ENCODE assay signal across 19 cellular contexts in genomic region chr1:172041102-172041501, GRCh38.
"Had no signal": no experiment of that assay in that cellular context is flagged by ENCODE, and none has a peak within 500 bp of the region (broad histone marks: within the 10 kb centered on the region; RNA-seq: fewer than 3 reads in every experiment).

No MANE protein-coding gene starts in this region.

- H3K4me1 ChIP-seq: body of pancreas, parathyroid adenoma, tibial artery, uterus had no signal

- H3K9me3 ChIP-seq: body of pancreas, tibial artery, uterus had no signal

- H3K27me3 ChIP-seq: body of pancreas, tibial artery, uterus had no signal

- H3K27me3 Mint-ChIP-seq: activated CD4-positive, alpha-beta T cell treated with anti-CD3 and anti-CD28 coated beads for 36 hours; activated CD8-positive, alpha-beta T cell treated with anti-CD3 and anti-CD28 coated beads for 36 hours; naive B cell; stimulated activated memory B cell treated with anti-CD40 and anti-IgM and Interleukin-4, amounts not matched to agents 10 μg/mL and 1 μg/mL and 100 μg/mL, for 72 hours had no signal

- H3K9ac ChIP-seq: parathyroid adenoma had no signal

- H3K27ac ChIP-seq: body of pancreas, coronary artery, parathyroid adenoma, tibial artery, WERI-Rb-1 had no signal

- H3K79me2 ChIP-seq: parathyroid adenoma had no signal

- H3K4me3 ChIP-seq: body of pancreas, coronary artery, lung, tibial artery had no signal

- H3K4me3 Mint-ChIP-seq: activated CD4-positive, alpha-beta T cell treated with anti-CD3 and anti-CD28 coated beads for 36 hours; activated CD8-positive, alpha-beta T cell treated with anti-CD3 and anti-CD28 coated beads for 36 hours; naive B cell; stimulated activated memory B cell treated with anti-CD40 and anti-IgM and Interleukin-4, amounts not matched to agents 10 μg/mL and 1 μg/mL and 100 μg/mL, for 72 hours; T-helper 1 cell treated with Interleukin-12 subunit alpha and Interleukin-12 subunit beta and Interleukin-4 antibody, amounts not matched to agents 30 μg/mL and 1 μg/mL, for 36 hours had no signal

- H3K4me1 Mint-ChIP-seq: naive B cell; stimulated activated memory B cell treated with anti-CD40 and anti-IgM and Interleukin-4, amounts not matched to agents 10 μg/mL and 1 μg/mL and 100 μg/mL, for 72 hours had no signal

- H3K36me3 ChIP-seq: uterus, WERI-Rb-1 had no signal

- H2AFZ ChIP-seq: parathyroid adenoma had no signal

- DNase-seq: activated CD4-positive, alpha-beta T cell treated with anti-CD3 and anti-CD28 coated beads for 36 hours; activated CD8-positive, alpha-beta T cell treated with anti-CD3 and anti-CD28 coated beads for 36 hours; activated effector memory CD4-positive, alpha-beta T cell treated with anti-CD3 and anti-CD28 coated beads, Interleukin-2, amount 50 U/mL, for 16 hours; activated T-cell treated with anti-CD3 and anti-CD28 coated beads, Interleukin-2, amount 50 U/mL, for 48 hours; body of pancreas; central memory CD4-positive, alpha-beta T cell; left colon; naive B cell; stimulated activated CD4-positive, alpha-beta T cell treated with anti-CD3 and anti-CD28 coated beads, Interleukin-12 subunit alpha, Interleukin-12 subunit beta, amount 100 ng/mL, for 4 hours; stimulated activated CD4-positive, alpha-beta T cell treated with anti-CD3 and anti-CD28 coated beads, Interleukin-2, amount 100 ng/mL, for 24 hours; tibial artery; WERI-Rb-1 had no signal

- H3K27ac Mint-ChIP-seq: activated CD4-positive, alpha-beta T cell treated with anti-CD3 and anti-CD28 coated beads for 36 hours; activated CD8-positive, alpha-beta T cell treated with anti-CD3 and anti-CD28 coated beads for 36 hours; activated naive CD4-positive, alpha-beta T cell treated with anti-CD3 and anti-CD28 coated beads, Interleukin-2, amount 50 U/mL, for 72 hours; naive B cell; stimulated activated memory B cell treated with anti-CD40 and anti-IgM and Interleukin-4, amounts not matched to agents 10 μg/mL and 1 μg/mL and 100 μg/mL, for 72 hours; T-helper 1 cell treated with Interleukin-12 subunit alpha and Interleukin-12 subunit beta and Interleukin-4 antibody, amounts not matched to agents 30 μg/mL and 1 μg/mL, for 36 hours had no signal

- ATAC-seq: activated CD4-positive, alpha-beta T cell treated with anti-CD3 and anti-CD28 coated beads for 36 hours; activated CD8-positive, alpha-beta T cell treated with anti-CD3 and anti-CD28 coated beads for 36 hours; activated naive CD4-positive, alpha-beta T cell treated with anti-CD3 and anti-CD28 coated beads, Interleukin-2, amount 50 U/mL, for 72 hours; body of pancreas; stimulated activated memory B cell treated with anti-CD40 and anti-IgM and Interleukin-4, amounts not matched to agents 10 μg/mL and 1 μg/mL and 100 μg/mL, for 72 hours had no signal
